ENCODE assay signal across 21 cellular contexts in genomic region chr12:6306599-6307220, GRCh38. TPM values are rescaled to one million over a fixed set of nuclear protein-coding genes. Genes with fewer than 3 reads are reported as not detected.
"Had no signal": no experiment of that assay in that cellular context is flagged by ENCODE, and none has a peak within 500 bp of the region (broad histone marks: within the 10 kb centered on the region; RNA-seq: fewer than 3 reads in every experiment).

No MANE protein-coding gene starts in this region.

- H3K4me3 Mint-ChIP-seq: activated naive CD4-positive, alpha-beta T cell treated with anti-CD3 and anti-CD28 coated beads, Interleukin-2, amount 50 U/mL, for 24 hours; activated T-cell treated with anti-CD3 and anti-CD28 coated beads, Interleukin-2, amount 50 U/mL, for 72 hours; endodermal cell; natural killer cell had no signal

- DNase-seq: activated CD4-positive, alpha-beta T cell treated with anti-CD3 and anti-CD28 coated beads for 1 hour; activated gamma-delta T cell; activated T-cell treated with anti-CD3 and anti-CD28 coated beads, Interleukin-2, amount 50 U/mL, for 72 hours; amniotic stem cell; dorsolateral prefrontal cortex; endodermal cell; erythroblast; gastrocnemius medialis; natural killer cell; stimulated activated CD4-positive, alpha-beta T cell treated with anti-CD3 and anti-CD28 coated beads, Interleukin-12 subunit alpha, Interleukin-12 subunit beta, amount 100 ng/mL, for 4 hours; stimulated activated CD4-positive, alpha-beta T cell treated with anti-CD3 and anti-CD28 coated beads, Interleukin-2, amount 100 ng/mL, for 24 hours; stomach; WERI-Rb-1 had no signal

- H3K9me3 Mint-ChIP-seq: activated naive CD4-positive, alpha-beta T cell treated with anti-CD3 and anti-CD28 coated beads, Interleukin-2, amount 50 U/mL, for 24 hours; activated T-cell treated with anti-CD3 and anti-CD28 coated beads, Interleukin-2, amount 50 U/mL, for 72 hours; endodermal cell; natural killer cell had no signal

- H3K27ac Mint-ChIP-seq: activated naive CD4-positive, alpha-beta T cell treated with anti-CD3 and anti-CD28 coated beads, Interleukin-2, amount 50 U/mL, for 24 hours; activated T-cell treated with anti-CD3 and anti-CD28 coated beads, Interleukin-2, amount 50 U/mL, for 72 hours; endodermal cell had no signal

- ATAC-seq: activated T-cell treated with anti-CD3 and anti-CD28 coated beads, Interleukin-2, amount 50 U/mL, for 72 hours; gastrocnemius medialis; natural killer cell had no signal

- H3K79me2 ChIP-seq: parathyroid adenoma had no signal

- H3K36me3 Mint-ChIP-seq: activated naive CD4-positive, alpha-beta T cell treated with anti-CD3 and anti-CD28 coated beads, Interleukin-2, amount 50 U/mL, for 24 hours; natural killer cell had no signal

- H3K4me1 ChIP-seq: gastrocnemius medialis had no signal

- H3K36me3 ChIP-seq: gastrocnemius medialis, neutrophil, stomach, upper lobe of left lung, WERI-Rb-1 had no signal

- H3K9me3 ChIP-seq: gastrocnemius medialis, neutrophil, stomach, upper lobe of left lung had no signal

- H3K27ac ChIP-seq: gastrocnemius medialis, neutrophil, parathyroid adenoma, SK-N-MC, stomach, upper lobe of left lung, WERI-Rb-1 had no signal

- H3K4me1 Mint-ChIP-seq: activated naive CD4-positive, alpha-beta T cell treated with anti-CD3 and anti-CD28 coated beads, Interleukin-2, amount 50 U/mL, for 24 hours; natural killer cell had no signal

- H2AFZ ChIP-seq: parathyroid adenoma had no signal

- H3K4me3 ChIP-seq: dorsolateral prefrontal cortex, gastrocnemius medialis, SK-N-MC, stomach, upper lobe of left lung had no signal

RNA-seq across cellular contexts. Expression of gene PLEKHG6, which starts 3.8 kb away (rescaled TPM):
- total RNA-seq: activated CD8-positive, alpha-beta memory T cell treated with anti-CD3 and anti-CD28 coated beads for 36 hours; activated T-cell treated with anti-CD3 and anti-CD28 coated beads, Interleukin-2, amount 50 U/mL, for 72 hours; natural killer cell; T-helper 2 cell treated with Interferon-gamma antibody and Interleukin-4, amounts not matched to agents 100 ng/mL and 5 ng/mL, for 36 hours; temporal lobe had no signal
